In genomic region chr7:103121641-103122040, GRCh38 we compare ENCODE assay signal across 1 cellular context.
TF ChIP-seq lines count a peak whose summit lies in the region.

No MANE protein-coding gene starts in this region.

TF ChIP-seq in K562, 482 proteins besides CTCF, POLR2A, EP300 and RAD21 (continued from another document):
- TF ChIP-seq SMARCB1 (IDR thresholded peaks at IDR 0.05; ENCODE audit: insufficient read length, low read depth) (no peak), ZNF395 (CRISPR knock-in tag; IDR thresholded peaks at IDR 0.05) (no peak), ZNF347 (CRISPR knock-in tag; IDR thresholded peaks at IDR 0.05; ENCODE audit: low read depth) (no peak), ZNF217 (CRISPR knock-in tag; IDR thresholded peaks at IDR 0.05) (no peak), TCFL5 (CRISPR knock-in tag; conservative IDR thresholded peaks at IDR 0.05) (no peak), KDM5B (IDR thresholded peaks at IDR 0.05; ENCODE audit: insufficient replicate concordance, low read depth, low read length) (no peak), NELFE (IDR thresholded peaks at IDR 0.05; ENCODE audit: insufficient read depth, insufficient read length) (no peak), IRF9 (tag; IDR thresholded peaks at IDR 0.05) (no peak), ELF2 (CRISPR knock-in tag; IDR thresholded peaks at IDR 0.05) (no peak), ZNF398 (CRISPR knock-in tag; IDR thresholded peaks at IDR 0.05) (no peak), KDM4B (IDR thresholded peaks at IDR 0.05; ENCODE audit: borderline replicate concordance in 2 of 2, low read depth in 1 of 2) (no peak), ARID3A (IDR thresholded peaks at IDR 0.05; ENCODE audit: borderline replicate concordance, low read depth, low read length) (no peak), TEAD4 (IDR thresholded peaks at IDR 0.05; ENCODE audit: low read length) (peak; percentile 89), TEAD4 (CRISPR knock-in tag; IDR thresholded peaks at IDR 0.05; ENCODE audit: borderline replicate concordance) (no peak), DEAF1 (CRISPR knock-in tag; IDR thresholded peaks at IDR 0.05) (no peak), C11orf30 (IDR thresholded peaks at IDR 0.05; ENCODE audit: low read depth) (no peak; the same call in 1 of the 2 replicates), SLC30A9 (CRISPR knock-in tag; IDR thresholded peaks at IDR 0.05) (no peak), HNRNPH1 (optimal IDR thresholded peaks at IDR 0.05; ENCODE audit: low read depth, low read length) (no peak), ARNT (IDR thresholded peaks at IDR 0.05) (no peak), MLX (CRISPR knock-in tag; conservative IDR thresholded peaks at IDR 0.05) (no peak), ADNP (tag; IDR thresholded peaks at IDR 0.05) (no peak), SMARCA4 (IDR thresholded peaks at IDR 0.05) (peak; percentile 84), PBX2 (CRISPR knock-in tag; IDR thresholded peaks at IDR 0.05; ENCODE audit: low read depth) (no peak), PBX2 (tag; conservative IDR thresholded peaks at IDR 0.05; ENCODE audit: low read depth) (peak; percentile 82)
